In the genomic region with DNA sequence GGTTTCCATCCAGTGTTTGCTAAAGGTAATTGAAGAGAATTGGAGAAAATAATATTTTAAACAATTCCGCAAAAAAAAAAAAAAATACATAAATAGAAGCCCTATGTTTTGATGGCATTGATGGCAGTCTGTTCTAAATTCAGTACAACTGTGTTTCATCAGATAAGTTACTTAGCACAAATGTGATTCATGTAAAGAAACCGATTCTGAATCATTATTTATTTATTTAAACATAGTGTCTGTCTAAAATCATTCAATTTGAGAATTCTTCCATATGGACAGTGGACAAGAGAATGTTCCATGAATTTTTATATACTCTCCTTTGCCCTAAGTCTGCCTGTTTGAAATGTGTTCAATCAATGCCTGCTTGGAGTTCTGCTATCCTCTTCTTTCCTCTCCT, we compare ENCODE assay signal across 15 cellular contexts.
DNase-seq lines count a peak whose midpoint lies in the region; ATAC-seq, FAIRE-seq and TF ChIP-seq lines count a peak whose summit lies in the region.
"Had no signal": no experiment of that assay in that cellular context is flagged by ENCODE, and none has a peak within 500 bp of the region (broad histone marks: within the 10 kb centered on the region; RNA-seq: fewer than 3 reads in every experiment).

No MANE protein-coding gene starts in this region.

- H3K4me3 ChIP-seq in GM23248 (no peak overlapping the region), astrocyte (ENCODE audit: insufficient read depth, low read depth, low read length) (no peak overlapping the region), fibroblast of the aortic adventitia (ENCODE audit: low read depth, low read length) (no peak overlapping the region), tibial artery (no peak overlapping the region)
- H3K4me3 ChIP-seq: PC-9 had no signal

- no peak for FAIRE-seq in astrocyte (lab: Jason Lieb, UNC)

- H3K9me3 Mint-ChIP-seq in astrocyte (ENCODE audit: unreplicated experiment) = no peaks in the 10 kb centered on the region
- H3K9me3 Mint-ChIP-seq in activated T-cell treated with anti-CD3 and anti-CD28 coated beads, Interleukin-2, amount 50 U/mL, for 4 hours = peaks cover 3% of the 10 kb centered on the region
- no peaks in the 10 kb centered on the region for H3K9me3 Mint-ChIP-seq in activated CD8-positive, alpha-beta T cell treated with anti-CD3 and anti-CD28 coated beads for 36 hours

- H3K4me1 ChIP-seq in GM23248 (ENCODE audit: insufficient read depth) = peaks cover 48% of the 10 kb centered on the region
- H3K4me1 ChIP-seq in astrocyte (ENCODE audit: insufficient read depth, low read length) = peaks cover 23% of the 10 kb centered on the region
- H3K4me1 ChIP-seq in tibial artery = peaks cover 0 to 63% (median 24%) of the 10 kb centered on the region in 4 donors

- no peak overlapping the region for H3K27ac Mint-ChIP-seq in astrocyte (ENCODE audit: unreplicated experiment)
- H3K27ac Mint-ChIP-seq in activated CD8-positive, alpha-beta T cell treated with anti-CD3 and anti-CD28 coated beads for 36 hours = no peak overlapping the region
- H3K27ac Mint-ChIP-seq: CD8-positive, alpha-beta memory T cell had no signal

- intact Hi-C loops in tibial artery (cut with DNase I; ENCODE audit: low total_unique reads) = no loop called here
- intact Hi-C loops in activated CD8-positive, alpha-beta T cell treated with anti-CD3 and anti-CD28 coated beads for 36 hours (cut with micrococcal nuclease) = no loop called here

- no peaks in the 10 kb centered on the region for H3K36me3 Mint-ChIP-seq in astrocyte (ENCODE audit: low read depth, unreplicated experiment)
- H3K36me3 Mint-ChIP-seq in activated T-cell treated with anti-CD3 and anti-CD28 coated beads, Interleukin-2, amount 50 U/mL, for 4 hours (ENCODE audit: insufficient read depth) = no peaks in the 10 kb centered on the region
- no peaks in the 10 kb centered on the region for H3K36me3 Mint-ChIP-seq in activated CD8-positive, alpha-beta T cell treated with anti-CD3 and anti-CD28 coated beads for 36 hours (ENCODE audit: low read depth)
- H3K36me3 Mint-ChIP-seq: CD8-positive, alpha-beta memory T cell had no signal

- peak overlapping the region; percentile 17; the same call in 1 of the 2 replicates for H3K27ac ChIP-seq in GM23248
- peak overlapping the region; percentile 18 for H3K27ac ChIP-seq in astrocyte (ENCODE audit: low read depth, low read length)
- peak overlapping the region; percentile 24 to 51 for H3K27ac ChIP-seq in tibial artery
- H3K27ac ChIP-seq: PC-9 had no signal

- DNase-seq in GM23248 (peak; percentile 57), astrocyte (ENCODE audit: low read depth) (no peak), fibroblast of the aortic adventitia (ENCODE audit: low read depth) (peak; percentile 33), tibial artery (no peak)
- no peak for DNase-seq in activated T-cell treated with anti-CD3 and anti-CD28 coated beads, Interleukin-2, amount 50 U/mL, for 4 hours
- no peak for DNase-seq in activated CD8-positive, alpha-beta T cell treated with anti-CD3 and anti-CD28 coated beads for 36 hours
- DNase-seq: CD8-positive, alpha-beta memory T cell; H7; Kasumi-1; NCI-H187 treated with DMSO at 0.1 percent for 48 hours; NCI-H446; NCI-H748 treated with DMSO at 0.1 percent for 48 hours; PC-9 had no signal

- H3K4me3 Mint-ChIP-seq in astrocyte (ENCODE audit: unreplicated experiment) = no peak overlapping the region
- no peak overlapping the region for H3K4me3 Mint-ChIP-seq in activated T-cell treated with anti-CD3 and anti-CD28 coated beads, Interleukin-2, amount 50 U/mL, for 4 hours
- no peak overlapping the region for H3K4me3 Mint-ChIP-seq in activated CD8-positive, alpha-beta T cell treated with anti-CD3 and anti-CD28 coated beads for 36 hours
- H3K4me3 Mint-ChIP-seq: CD8-positive, alpha-beta memory T cell had no signal

- no peaks in the 10 kb centered on the region for H3K9me2 ChIP-seq in GM23248 (ENCODE audit: insufficient read depth)

- no peaks in the 10 kb centered on the region for H3K79me2 ChIP-seq in GM23248 (ENCODE audit: insufficient read depth)
- H3K79me2 ChIP-seq in astrocyte (ENCODE audit: insufficient read depth, low read length) = no peaks in the 10 kb centered on the region

- H3K9ac ChIP-seq in GM23248 (no peak overlapping the region), astrocyte (ENCODE audit: low read length) (no peak overlapping the region)

- no peaks in the 10 kb centered on the region for H3K27me3 Mint-ChIP-seq in astrocyte (ENCODE audit: low read depth, unreplicated experiment)
- peaks cover 2% of the 10 kb centered on the region for H3K27me3 Mint-ChIP-seq in activated T-cell treated with anti-CD3 and anti-CD28 coated beads, Interleukin-2, amount 50 U/mL, for 4 hours (ENCODE audit: low read depth)
- H3K27me3 Mint-ChIP-seq in activated CD8-positive, alpha-beta T cell treated with anti-CD3 and anti-CD28 coated beads for 36 hours = no peaks in the 10 kb centered on the region
- H3K27me3 Mint-ChIP-seq: CD8-positive, alpha-beta memory T cell had no signal

- H3F3A ChIP-seq in GM23248 (ENCODE audit: insufficient read depth) = peaks cover 46% of the 10 kb centered on the region

- H3K9me3 ChIP-seq in GM23248 (ENCODE audit: low read depth) = no peaks in the 10 kb centered on the region
- H3K9me3 ChIP-seq in astrocyte (ENCODE audit: insufficient read depth, low read depth, low read length) = no peaks in the 10 kb centered on the region
- H3K9me3 ChIP-seq in tibial artery = no peaks in the 10 kb centered on the region

- H3K4me1 Mint-ChIP-seq in astrocyte (ENCODE audit: low read depth, unreplicated experiment) = peaks cover 5% of the 10 kb centered on the region
- no peaks in the 10 kb centered on the region for H3K4me1 Mint-ChIP-seq in activated T-cell treated with anti-CD3 and anti-CD28 coated beads, Interleukin-2, amount 50 U/mL, for 4 hours (ENCODE audit: low read depth)
- peaks cover 3% of the 10 kb centered on the region for H3K4me1 Mint-ChIP-seq in activated CD8-positive, alpha-beta T cell treated with anti-CD3 and anti-CD28 coated beads for 36 hours (ENCODE audit: low read depth)

- WGBS in GM23248 (ENCODE audit: low coverage in 1 of 2, low lambda C conversion rate in 2 of 2, missing lambda C conversion rate in 2 of 2), 2 experiments = 48 to 52% methylated on average over 2 of the region's 2 CpGs

- H3K36me3 ChIP-seq in GM23248 (ENCODE audit: low read depth) = no peaks in the 10 kb centered on the region
- no peaks in the 10 kb centered on the region for H3K36me3 ChIP-seq in astrocyte (ENCODE audit: insufficient read depth, low read length)
- H3K36me3 ChIP-seq in tibial artery = no peaks in the 10 kb centered on the region

- no peak for ATAC-seq in activated T-cell treated with anti-CD3 and anti-CD28 coated beads, Interleukin-2, amount 50 U/mL, for 4 hours
- ATAC-seq in GM21717 (IDR thresholded peaks at IDR 0.05; ENCODE audit: unreplicated experiment) = no peak
- no peak for ATAC-seq in activated CD8-positive, alpha-beta T cell treated with anti-CD3 and anti-CD28 coated beads for 36 hours
- ATAC-seq: Right ventricle myocardium inferior had no signal

- TF ChIP-seq CTCF in astrocyte (IDR thresholded peaks at IDR 0.05; ENCODE audit: insufficient read depth, low read depth, low read length) (no peak), fibroblast of the aortic adventitia (IDR thresholded peaks at IDR 0.05; ENCODE audit: insufficient read depth, low read length) (no peak), tibial artery (IDR thresholded peaks at IDR 0.05) (no peak)
- TF ChIP-seq CTCF in activated CD8-positive, alpha-beta T cell treated with anti-CD3 and anti-CD28 coated beads for 36 hours (IDR thresholded peaks at IDR 0.05) = no peak

- no peaks in the 10 kb centered on the region for H4K20me1 ChIP-seq in GM23248 (ENCODE audit: insufficient read depth)
- no peaks in the 10 kb centered on the region for H4K20me1 ChIP-seq in astrocyte (ENCODE audit: insufficient read depth, low read length)

- in situ Hi-C loops in GM23248 (cut with MboI) = no loop called here

- H3K4me2 ChIP-seq in GM23248 (ENCODE audit: unreplicated experiment) = peak overlapping the region; percentile 24
- peak overlapping the region; percentile 44 for H3K4me2 ChIP-seq in astrocyte (ENCODE audit: low read length)
- H3K4me2 ChIP-seq: PC-9 had no signal

- POLR2A ChIA-PET in activated CD8-positive, alpha-beta T cell treated with anti-CD3 and anti-CD28 coated beads for 36 hours (lab: Charles Lee) = no interaction called here

- CTCF ChIA-PET in activated CD8-positive, alpha-beta T cell treated with anti-CD3 and anti-CD28 coated beads for 36 hours (lab: Charles Lee) = no interaction called here

- H3K27me3 ChIP-seq in GM23248 (replicated peaks; ENCODE audit: insufficient read depth) (no peaks in the 10 kb centered on the region), astrocyte (ENCODE audit: insufficient read depth, low read length) (no peaks in the 10 kb centered on the region), tibial artery (no peaks in the 10 kb centered on the region)

- H2AFZ ChIP-seq in GM23248 (0 out of 2 replicates have a peak overlapping the region, but pooled peaks have one; percentile 21), astrocyte (ENCODE audit: low read depth, low read length) (no peak overlapping the region)

Comparison
In these comparisons a context has a peak if more than half of its experiments do, and no peak if none do; other contexts are left out.
1. DNase-seq: peak in GM23248 (single experiment) and fibroblast of the aortic adventitia (single experiment); none in astrocyte (single experiment), tibial artery (0 of 2), activated T-cell treated with anti-CD3 and anti-CD28 coated beads, Interleukin-2, amount 50 U/mL, for 4 hours (single experiment) and activated CD8-positive, alpha-beta T cell treated with anti-CD3 and anti-CD28 coated beads for 36 hours (single experiment).
2. Peak in every context shown above with its lines, with median percentiles within 50 percentile points of each other: H3K27ac ChIP-seq.